2 cellular contexts compared by ENCODE assay signal in the genomic region with DNA sequence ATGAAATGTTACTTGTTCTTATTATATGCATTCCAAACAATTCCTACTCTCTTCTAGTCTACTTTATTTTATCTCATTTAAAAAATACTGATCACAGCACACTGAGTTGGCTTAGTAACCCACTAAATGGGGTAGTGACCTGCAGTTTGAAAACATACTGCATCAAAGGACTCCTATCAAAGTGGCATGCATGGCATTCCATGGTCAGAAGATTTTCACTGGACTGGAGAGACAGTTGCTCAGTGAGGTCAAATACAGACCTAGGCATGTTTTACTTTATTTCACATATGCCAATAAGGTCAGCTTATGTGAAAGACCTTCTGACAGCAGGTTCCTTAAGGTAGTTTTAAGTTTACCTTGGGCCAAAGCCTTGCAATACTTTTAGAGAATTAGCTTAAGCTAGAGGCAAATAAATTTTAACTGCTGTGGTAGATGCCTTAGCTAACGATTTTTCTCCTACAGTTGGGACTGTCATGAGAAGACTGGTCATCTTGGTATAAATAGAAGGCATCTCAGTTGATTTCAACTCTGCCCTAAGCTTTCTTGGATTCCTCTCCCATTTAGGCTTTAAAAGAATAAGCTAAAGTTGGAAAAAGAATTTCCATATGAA.
TF ChIP-seq lines count a peak whose summit lies in the region.

No MANE protein-coding gene starts in this region.

TF ChIP-seq in IMR-90, 13 proteins besides CTCF, POLR2A, EP300 and RAD21:
- no peak for TF ChIP-seq MAFK (IDR thresholded peaks at IDR 0.05; ENCODE audit: low read depth, low read length)

TF ChIP-seq in K562, 482 proteins besides CTCF, POLR2A, EP300 and RAD21:
- TF ChIP-seq SNIP1 (IDR thresholded peaks at IDR 0.05; ENCODE audit: low read depth) (no peak), ZNF311 (CRISPR knock-in tag; IDR thresholded peaks at IDR 0.05) (no peak), RBFOX2 (IDR thresholded peaks at IDR 0.05; ENCODE audit: low read depth, low read length) (no peak), ZEB2 (IDR thresholded peaks at IDR 0.05) (no peak), MBD2 (IDR thresholded peaks at IDR 0.05; ENCODE audit: borderline replicate concordance, low read depth) (no peak), FOSL1 (tag; conservative IDR thresholded peaks at IDR 0.05) (no peak), CSDE1 (IDR thresholded peaks at IDR 0.05) (no peak), KLF13 (tag; IDR thresholded peaks at IDR 0.05; ENCODE audit: borderline replicate concordance, low read depth) (no peak)
- TF ChIP-seq, protein P1, sequence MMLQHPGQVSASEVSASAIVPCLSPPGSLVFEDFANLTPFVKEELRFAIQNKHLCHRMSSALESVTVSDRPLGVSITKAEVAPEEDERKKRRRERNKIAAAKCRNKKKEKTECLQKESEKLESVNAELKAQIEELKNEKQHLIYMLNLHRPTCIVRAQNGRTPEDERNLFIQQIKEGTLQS (IDR thresholded peaks at IDR 0.05), result no peak
- TF ChIP-seq, protein P1 (CRISPR knock-in tag; conservative IDR thresholded peaks at IDR 0.05), result no peak
- TF ChIP-seq, protein P2, sequence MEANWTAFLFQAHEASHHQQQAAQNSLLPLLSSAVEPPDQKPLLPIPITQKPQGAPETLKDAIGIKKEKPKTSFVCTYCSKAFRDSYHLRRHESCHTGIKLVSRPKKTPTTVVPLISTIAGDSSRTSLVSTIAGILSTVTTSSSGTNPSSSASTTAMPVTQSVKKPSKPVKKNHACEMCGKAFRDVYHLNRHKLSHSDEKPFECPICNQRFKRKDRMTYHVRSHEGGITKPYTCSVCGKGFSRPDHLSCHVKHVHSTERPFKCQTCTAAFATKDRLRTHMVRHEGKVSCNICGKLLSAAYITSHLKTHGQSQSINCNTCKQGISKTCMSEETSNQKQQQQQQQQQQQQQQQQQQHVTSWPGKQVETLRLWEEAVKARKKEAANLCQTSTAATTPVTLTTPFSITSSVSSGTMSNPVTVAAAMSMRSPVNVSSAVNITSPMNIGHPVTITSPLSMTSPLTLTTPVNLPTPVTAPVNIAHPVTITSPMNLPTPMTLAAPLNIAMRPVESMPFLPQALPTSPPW (CRISPR knock-in tag; IDR thresholded peaks at IDR 0.05), result no peak
- TF ChIP-seq, protein P3, sequence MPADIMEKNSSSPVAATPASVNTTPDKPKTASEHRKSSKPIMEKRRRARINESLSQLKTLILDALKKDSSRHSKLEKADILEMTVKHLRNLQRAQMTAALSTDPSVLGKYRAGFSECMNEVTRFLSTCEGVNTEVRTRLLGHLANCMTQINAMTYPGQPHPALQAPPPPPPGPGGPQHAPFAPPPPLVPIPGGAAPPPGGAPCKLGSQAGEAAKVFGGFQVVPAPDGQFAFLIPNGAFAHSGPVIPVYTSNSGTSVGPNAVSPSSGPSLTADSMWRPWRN (IDR thresholded peaks at IDR 0.05; ENCODE audit: low read depth), result no peak
